1 cellular context compared by ENCODE assay signal in the genomic region with DNA sequence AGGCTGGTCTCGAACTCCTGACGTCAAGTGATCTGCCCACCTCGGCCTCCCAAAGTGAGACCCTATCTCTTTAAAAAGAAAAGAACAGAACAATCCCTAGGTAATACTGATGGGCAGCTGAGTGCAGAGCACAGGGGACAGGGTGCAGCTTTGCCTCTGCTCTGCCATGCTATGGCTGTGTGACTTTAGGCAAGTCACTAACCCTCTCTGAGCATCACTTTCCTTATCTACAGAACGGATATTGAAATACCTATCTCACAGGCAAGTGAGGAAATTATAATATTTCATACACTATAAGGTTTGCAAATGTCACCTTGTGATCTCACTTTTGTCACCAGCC.
TF ChIP-seq lines count a peak whose summit lies in the region.

No MANE protein-coding gene starts in this region.

TF ChIP-seq in IMR-90, 13 proteins besides CTCF, POLR2A, EP300 and RAD21:
- TF ChIP-seq, protein P1, sequence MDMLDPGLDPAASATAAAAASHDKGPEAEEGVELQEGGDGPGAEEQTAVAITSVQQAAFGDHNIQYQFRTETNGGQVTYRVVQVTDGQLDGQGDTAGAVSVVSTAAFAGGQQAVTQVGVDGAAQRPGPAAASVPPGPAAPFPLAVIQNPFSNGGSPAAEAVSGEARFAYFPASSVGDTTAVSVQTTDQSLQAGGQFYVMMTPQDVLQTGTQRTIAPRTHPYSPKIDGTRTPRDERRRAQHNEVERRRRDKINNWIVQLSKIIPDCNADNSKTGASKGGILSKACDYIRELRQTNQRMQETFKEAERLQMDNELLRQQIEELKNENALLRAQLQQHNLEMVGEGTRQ (IDR thresholded peaks at IDR 0.05; ENCODE audit: low read depth, low read length): no peak
- TF ChIP-seq CEBPB (IDR thresholded peaks at IDR 0.05; ENCODE audit: low read depth, low read length): no peak
- no peak for TF ChIP-seq SMC3 (IDR thresholded peaks at IDR 0.05; ENCODE audit: low read depth, low read length)
- no peak for TF ChIP-seq ELK1 (IDR thresholded peaks at IDR 0.05; ENCODE audit: borderline replicate concordance, low read depth, low read length)
- TF ChIP-seq MXI1 (IDR thresholded peaks at IDR 0.05; ENCODE audit: borderline replicate concordance, low read depth, low read length): no peak
- no peak for TF ChIP-seq RFX5 (IDR thresholded peaks at IDR 0.05; ENCODE audit: low read depth, low read length)
- no peak for TF ChIP-seq RCOR1 (IDR thresholded peaks at IDR 0.05; ENCODE audit: insufficient replicate concordance, low read length)
- no peak for TF ChIP-seq BHLHE40 (IDR thresholded peaks at IDR 0.05; ENCODE audit: low read depth, low read length)
- TF ChIP-seq MAZ (IDR thresholded peaks at IDR 0.05; ENCODE audit: borderline replicate concordance, low read depth, low read length): no peak
- no peak for TF ChIP-seq NFE2L2 (IDR thresholded peaks at IDR 0.05; ENCODE audit: low read depth, low read length)
